ENCODE assay signal across 9 cellular contexts in the genomic region with DNA sequence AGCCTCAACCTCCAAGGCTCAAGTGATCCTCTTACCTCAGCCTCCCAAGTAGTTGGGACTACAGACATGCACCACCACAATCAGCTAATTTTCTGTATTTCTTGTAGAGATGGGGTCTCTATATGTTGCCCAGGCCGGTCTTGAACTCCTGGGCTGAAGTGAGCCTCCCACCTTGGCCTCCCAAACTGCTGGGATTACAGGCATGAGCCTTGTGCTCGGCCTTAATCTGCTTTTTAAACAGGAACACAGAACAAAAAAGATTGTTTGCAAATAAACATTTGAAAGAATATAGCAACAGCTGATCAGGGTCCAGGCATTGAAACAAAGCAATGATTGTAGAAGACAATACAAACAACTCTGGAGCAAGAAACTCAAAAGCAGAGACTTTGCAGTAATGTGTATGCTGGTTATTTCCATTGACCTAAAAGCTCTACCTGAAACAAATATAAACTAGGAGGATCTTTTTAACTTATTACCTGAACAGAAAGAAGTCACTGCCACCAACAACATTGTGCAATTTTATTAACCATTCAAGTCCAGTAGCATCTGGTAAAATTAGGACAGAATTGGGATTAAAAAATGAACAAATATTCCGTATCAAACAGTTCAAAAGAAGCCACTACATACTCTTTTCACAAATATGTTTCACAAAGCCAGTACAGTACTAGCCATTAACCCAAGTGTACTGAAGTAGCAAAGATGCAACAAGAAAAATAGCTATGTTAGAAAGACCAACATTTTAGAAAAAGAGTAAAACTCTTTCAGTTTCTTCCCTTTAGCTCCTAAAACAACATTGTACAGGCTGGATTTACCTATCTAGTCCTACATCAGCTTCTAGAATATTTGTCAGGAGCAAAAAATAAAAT. TPM values are rescaled to one million over a fixed set of nuclear protein-coding genes. Genes with fewer than 3 reads are reported as not detected.
A peak's percentile ranks its signal among the peaks of the same experiment; 100 is the strongest.
DNase-seq lines count a peak whose midpoint lies in the region; ATAC-seq and TF ChIP-seq lines count a peak whose summit lies in the region.
"Had no signal": no experiment of that assay in that cellular context is flagged by ENCODE, and none has a peak within 500 bp of the region (broad histone marks: within the 10 kb centered on the region; RNA-seq: fewer than 3 reads in every experiment).

No MANE protein-coding gene starts in this region.

- ATAC-seq in GM18861 (IDR thresholded peaks at IDR 0.05; ENCODE audit: unreplicated experiment) (peak; percentile 22), HG02678 (IDR thresholded peaks at IDR 0.05; ENCODE audit: unreplicated experiment) (peak; percentile 30)

- peaks cover 36% of the 10 kb centered on the region for H3K36me3 Mint-ChIP-seq in activated naive CD8-positive, alpha-beta T cell
- H3K36me3 Mint-ChIP-seq in progenitor cell of endocrine pancreas (ENCODE audit: insufficient read depth): peaks cover 39% of the 10 kb centered on the region

- no peak overlapping the region for H3K4me3 Mint-ChIP-seq in activated naive CD8-positive, alpha-beta T cell
- peak overlapping the region; percentile 0 for H3K4me3 Mint-ChIP-seq in progenitor cell of endocrine pancreas (ENCODE audit: low read depth)
- H3K4me3 Mint-ChIP-seq: activated naive CD4-positive, alpha-beta T cell treated with anti-CD3 and anti-CD28 coated beads for 36 hours had no signal

- DNase-seq in progenitor cell of endocrine pancreas (ENCODE audit: low spot score, unreplicated experiment): no peak
- no peak for DNase-seq in NCI-H345 (lab: John Stamatoyannopoulos, UW)
- DNase-seq in NCI-H2081 (lab: John Stamatoyannopoulos, UW): no peak
- no peak for DNase-seq in activated naive CD4-positive, alpha-beta T cell (lab: John Stamatoyannopoulos, UW)
- DNase-seq in NCI-H1048 (lab: John Stamatoyannopoulos, UW): no peak
- DNase-seq: activated naive CD4-positive, alpha-beta T cell treated with anti-CD3 and anti-CD28 coated beads for 36 hours had no signal

- TF ChIP-seq CTCF in progenitor cell of endocrine pancreas (IDR thresholded peaks at IDR 0.05; ENCODE audit: unreplicated experiment): no peak

- no peaks in the 10 kb centered on the region for H3K27me3 Mint-ChIP-seq in activated naive CD8-positive, alpha-beta T cell
- H3K27me3 Mint-ChIP-seq in progenitor cell of endocrine pancreas: no peaks in the 10 kb centered on the region

- peak overlapping the region; percentile 31 for H3K27ac Mint-ChIP-seq in activated naive CD8-positive, alpha-beta T cell
- H3K27ac Mint-ChIP-seq in progenitor cell of endocrine pancreas: peak overlapping the region; percentile 92
- H3K27ac Mint-ChIP-seq: activated naive CD4-positive, alpha-beta T cell treated with anti-CD3 and anti-CD28 coated beads for 36 hours had no signal

- peaks cover 15% of the 10 kb centered on the region for H3K4me1 Mint-ChIP-seq in activated naive CD8-positive, alpha-beta T cell (ENCODE audit: low read depth)
- H3K4me1 Mint-ChIP-seq in progenitor cell of endocrine pancreas (ENCODE audit: low read depth): peaks cover 18% of the 10 kb centered on the region

- H3K9me3 Mint-ChIP-seq in activated naive CD8-positive, alpha-beta T cell (ENCODE audit: low read depth): peaks cover 9% of the 10 kb centered on the region
- peaks cover 22% of the 10 kb centered on the region for H3K9me3 Mint-ChIP-seq in progenitor cell of endocrine pancreas (ENCODE audit: low read depth)

RNA-seq across cellular contexts. Expression of a gene that starts 14.2 kb away (rescaled TPM):
- 29.2 and 31.9 TPM in 2 replicates for total RNA-seq in progenitor cell of endocrine pancreas

RNA-seq across cellular contexts. Expression of a gene that starts 55.2 kb away (rescaled TPM):
- 3.7 and 4.5 TPM in 2 replicates for total RNA-seq in progenitor cell of endocrine pancreas
